1 cellular context compared by ENCODE assay signal in the genomic region with DNA sequence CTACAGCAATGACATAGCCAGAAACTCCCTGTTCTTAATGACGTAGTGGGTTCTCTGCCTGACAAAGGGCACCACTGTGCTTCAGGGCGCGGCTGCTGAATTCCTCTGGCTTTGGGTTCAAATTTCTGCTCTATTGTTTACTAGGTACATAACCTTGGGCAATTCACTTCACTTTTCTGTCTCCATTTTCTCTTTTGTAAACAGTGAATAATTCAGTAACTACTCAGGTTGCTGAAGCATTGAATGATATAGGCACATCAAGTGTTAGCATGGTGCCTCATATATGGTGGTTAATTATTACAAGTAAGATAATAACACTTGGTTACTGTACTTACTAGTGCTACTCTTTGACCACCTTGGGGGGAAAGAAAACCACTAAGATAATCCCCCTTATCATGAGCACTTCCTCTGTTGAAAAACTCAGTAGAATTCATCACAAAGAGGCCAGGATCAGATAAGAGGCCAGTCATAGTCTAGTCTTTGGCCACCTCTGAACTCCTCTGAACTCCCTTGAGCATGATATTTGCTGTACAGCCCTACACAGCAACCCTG.
A peak's percentile ranks its signal among the peaks of the same experiment; 100 is the strongest.
TF ChIP-seq lines count a peak whose summit lies in the region.

No MANE protein-coding gene starts in this region.

TF ChIP-seq in HepG2, 621 proteins besides CTCF, POLR2A, EP300 and RAD21 (continued from another document and continues in another):
- TF ChIP-seq, protein P1, sequence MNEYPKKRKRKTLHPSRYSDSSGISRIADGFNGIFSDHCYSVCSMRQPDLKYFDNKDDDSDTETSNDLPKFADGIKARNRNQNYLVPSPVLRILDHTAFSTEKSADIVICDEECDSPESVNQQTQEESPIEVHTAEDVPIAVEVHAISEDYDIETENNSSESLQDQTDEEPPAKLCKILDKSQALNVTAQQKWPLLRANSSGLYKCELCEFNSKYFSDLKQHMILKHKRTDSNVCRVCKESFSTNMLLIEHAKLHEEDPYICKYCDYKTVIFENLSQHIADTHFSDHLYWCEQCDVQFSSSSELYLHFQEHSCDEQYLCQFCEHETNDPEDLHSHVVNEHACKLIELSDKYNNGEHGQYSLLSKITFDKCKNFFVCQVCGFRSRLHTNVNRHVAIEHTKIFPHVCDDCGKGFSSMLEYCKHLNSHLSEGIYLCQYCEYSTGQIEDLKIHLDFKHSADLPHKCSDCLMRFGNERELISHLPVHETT (CRISPR knock-in tag; conservative IDR thresholded peaks at IDR 0.05): no peak
- no peak for TF ChIP-seq CC2D1A (CRISPR knock-in tag; IDR thresholded peaks at IDR 0.05)
- TF ChIP-seq SRSF9 (IDR thresholded peaks at IDR 0.05; ENCODE audit: borderline replicate concordance, insufficient read depth, low read depth, low read length, poor library complexity, severe bottlenecking): no peak
- no peak for TF ChIP-seq ZNF20 (CRISPR knock-in tag; IDR thresholded peaks at IDR 0.05)
- TF ChIP-seq ZNF225 (CRISPR knock-in tag; IDR thresholded peaks at IDR 0.05): no peak
- TF ChIP-seq NFE2 (CRISPR knock-in tag; IDR thresholded peaks at IDR 0.05): no peak
- TF ChIP-seq RAD51 (IDR thresholded peaks at IDR 0.05; ENCODE audit: borderline replicate concordance): no peak
- TF ChIP-seq NAIF1 (CRISPR knock-in tag; IDR thresholded peaks at IDR 0.05; ENCODE audit: borderline replicate concordance): no peak
- TF ChIP-seq HNRNPK (IDR thresholded peaks at IDR 0.05; ENCODE audit: low read depth, low read length, poor library complexity, severe bottlenecking): no peak
- TF ChIP-seq JARID2 (CRISPR knock-in tag; IDR thresholded peaks at IDR 0.05; ENCODE audit: insufficient replicate concordance): no peak
- no peak for TF ChIP-seq SMAD1 (CRISPR knock-in tag; IDR thresholded peaks at IDR 0.05; ENCODE audit: borderline replicate concordance, low read depth)
- peak; percentile 97 for TF ChIP-seq NCOA2 (CRISPR knock-in tag; IDR thresholded peaks at IDR 0.05)
- TF ChIP-seq KMT2B (CRISPR knock-in tag; IDR thresholded peaks at IDR 0.05): no peak
- TF ChIP-seq KDM5A (IDR thresholded peaks at IDR 0.05; ENCODE audit: borderline replicate concordance, low read length): peak; percentile 30; the same call in 1 of the 2 replicates
- no peak for TF ChIP-seq NFRKB (IDR thresholded peaks at IDR 0.05)
- TF ChIP-seq ZSCAN20 (CRISPR knock-in tag; IDR thresholded peaks at IDR 0.05; ENCODE audit: borderline replicate concordance): no peak
- no peak for TF ChIP-seq ZNF790 (CRISPR knock-in tag; IDR thresholded peaks at IDR 0.05; ENCODE audit: borderline replicate concordance)
- peak; percentile 88 for TF ChIP-seq TEAD3 (CRISPR knock-in tag; optimal IDR thresholded peaks at IDR 0.05; ENCODE audit: borderline replicate concordance)
- TF ChIP-seq ZBTB21 (CRISPR knock-in tag; IDR thresholded peaks at IDR 0.05): peak; percentile 91
- no peak for TF ChIP-seq ZNF552 (CRISPR knock-in tag; IDR thresholded peaks at IDR 0.05; ENCODE audit: borderline replicate concordance)
- no peak for TF ChIP-seq TCF12 (IDR thresholded peaks at IDR 0.05)
- TF ChIP-seq TCF12 (CRISPR knock-in tag; IDR thresholded peaks at IDR 0.05): 0 out of 2 replicates have a peak, but pooled peaks have one; percentile 69
- peak; percentile 13; the same call in 1 of the 2 replicates for TF ChIP-seq ZNF460 (CRISPR knock-in tag; IDR thresholded peaks at IDR 0.05; ENCODE audit: borderline replicate concordance)
- TF ChIP-seq AGO2 (optimal IDR thresholded peaks at IDR 0.05; ENCODE audit: low read depth, low read length): no peak
- TF ChIP-seq, protein P2, sequence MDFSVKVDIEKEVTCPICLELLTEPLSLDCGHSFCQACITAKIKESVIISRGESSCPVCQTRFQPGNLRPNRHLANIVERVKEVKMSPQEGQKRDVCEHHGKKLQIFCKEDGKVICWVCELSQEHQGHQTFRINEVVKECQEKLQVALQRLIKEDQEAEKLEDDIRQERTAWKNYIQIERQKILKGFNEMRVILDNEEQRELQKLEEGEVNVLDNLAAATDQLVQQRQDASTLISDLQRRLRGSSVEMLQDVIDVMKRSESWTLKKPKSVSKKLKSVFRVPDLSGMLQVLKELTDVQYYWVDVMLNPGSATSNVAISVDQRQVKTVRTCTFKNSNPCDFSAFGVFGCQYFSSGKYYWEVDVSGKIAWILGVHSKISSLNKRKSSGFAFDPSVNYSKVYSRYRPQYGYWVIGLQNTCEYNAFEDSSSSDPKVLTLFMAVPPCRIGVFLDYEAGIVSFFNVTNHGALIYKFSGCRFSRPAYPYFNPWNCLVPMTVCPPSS (IDR thresholded peaks at IDR 0.05): no peak
- TF ChIP-seq NPAS2 (CRISPR knock-in tag; IDR thresholded peaks at IDR 0.05; ENCODE audit: borderline replicate concordance): no peak
- peak; percentile 54 for TF ChIP-seq HOXA5 (CRISPR knock-in tag; IDR thresholded peaks at IDR 0.05)
- TF ChIP-seq, protein P3, sequence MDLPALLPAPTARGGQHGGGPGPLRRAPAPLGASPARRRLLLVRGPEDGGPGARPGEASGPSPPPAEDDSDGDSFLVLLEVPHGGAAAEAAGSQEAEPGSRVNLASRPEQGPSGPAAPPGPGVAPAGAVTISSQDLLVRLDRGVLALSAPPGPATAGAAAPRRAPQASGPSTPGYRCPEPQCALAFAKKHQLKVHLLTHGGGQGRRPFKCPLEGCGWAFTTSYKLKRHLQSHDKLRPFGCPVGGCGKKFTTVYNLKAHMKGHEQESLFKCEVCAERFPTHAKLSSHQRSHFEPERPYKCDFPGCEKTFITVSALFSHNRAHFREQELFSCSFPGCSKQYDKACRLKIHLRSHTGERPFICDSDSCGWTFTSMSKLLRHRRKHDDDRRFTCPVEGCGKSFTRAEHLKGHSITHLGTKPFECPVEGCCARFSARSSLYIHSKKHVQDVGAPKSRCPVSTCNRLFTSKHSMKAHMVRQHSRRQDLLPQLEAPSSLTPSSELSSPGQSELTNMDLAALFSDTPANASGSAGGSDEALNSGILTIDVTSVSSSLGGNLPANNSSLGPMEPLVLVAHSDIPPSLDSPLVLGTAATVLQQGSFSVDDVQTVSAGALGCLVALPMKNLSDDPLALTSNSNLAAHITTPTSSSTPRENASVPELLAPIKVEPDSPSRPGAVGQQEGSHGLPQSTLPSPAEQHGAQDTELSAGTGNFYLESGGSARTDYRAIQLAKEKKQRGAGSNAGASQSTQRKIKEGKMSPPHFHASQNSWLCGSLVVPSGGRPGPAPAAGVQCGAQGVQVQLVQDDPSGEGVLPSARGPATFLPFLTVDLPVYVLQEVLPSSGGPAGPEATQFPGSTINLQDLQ (CRISPR knock-in tag; IDR thresholded peaks at IDR 0.05): no peak
- TF ChIP-seq NONO (IDR thresholded peaks at IDR 0.05): no peak
- TF ChIP-seq NONO (CRISPR knock-in tag; conservative IDR thresholded peaks at IDR 0.05): no peak
- TF ChIP-seq CBX5 (CRISPR knock-in tag; IDR thresholded peaks at IDR 0.05; ENCODE audit: borderline replicate concordance): no peak
- peak; percentile 71; the same call in 1 of the 2 replicates for TF ChIP-seq SATB2 (CRISPR knock-in tag; IDR thresholded peaks at IDR 0.05)
- TF ChIP-seq, protein P4, sequence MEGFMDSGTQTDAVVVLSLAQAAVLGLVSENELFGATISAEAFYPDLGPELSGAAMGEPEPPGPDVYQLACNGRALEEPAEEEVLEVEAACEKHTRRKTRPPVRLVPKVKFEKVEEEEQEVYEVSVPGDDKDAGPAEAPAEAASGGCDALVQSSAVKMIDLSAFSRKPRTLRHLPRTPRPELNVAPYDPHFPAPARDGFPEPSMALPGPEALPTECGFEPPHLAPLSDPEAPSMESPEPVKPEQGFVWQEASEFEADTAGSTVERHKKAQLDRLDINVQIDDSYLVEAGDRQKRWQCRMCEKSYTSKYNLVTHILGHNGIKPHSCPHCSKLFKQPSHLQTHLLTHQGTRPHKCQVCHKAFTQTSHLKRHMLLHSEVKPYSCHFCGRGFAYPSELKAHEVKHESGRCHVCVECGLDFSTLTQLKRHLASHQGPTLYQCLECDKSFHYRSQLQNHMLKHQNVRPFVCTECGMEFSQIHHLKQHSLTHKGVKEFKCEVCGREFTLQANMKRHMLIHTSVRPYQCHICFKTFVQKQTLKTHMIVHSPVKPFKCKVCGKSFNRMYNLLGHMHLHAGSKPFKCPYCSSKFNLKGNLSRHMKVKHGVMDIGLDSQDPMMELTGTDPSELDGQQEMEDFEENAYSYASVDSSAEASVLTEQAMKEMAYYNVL (CRISPR knock-in tag; IDR thresholded peaks at IDR 0.05; ENCODE audit: borderline replicate concordance): peak; percentile 91; the same call in 1 of the 2 replicates
- TF ChIP-seq ZNF83 (CRISPR knock-in tag; IDR thresholded peaks at IDR 0.05; ENCODE audit: borderline replicate concordance): no peak
- no peak for TF ChIP-seq ZNF235 (CRISPR knock-in tag; IDR thresholded peaks at IDR 0.05; ENCODE audit: borderline replicate concordance)
- TF ChIP-seq, protein P5, sequence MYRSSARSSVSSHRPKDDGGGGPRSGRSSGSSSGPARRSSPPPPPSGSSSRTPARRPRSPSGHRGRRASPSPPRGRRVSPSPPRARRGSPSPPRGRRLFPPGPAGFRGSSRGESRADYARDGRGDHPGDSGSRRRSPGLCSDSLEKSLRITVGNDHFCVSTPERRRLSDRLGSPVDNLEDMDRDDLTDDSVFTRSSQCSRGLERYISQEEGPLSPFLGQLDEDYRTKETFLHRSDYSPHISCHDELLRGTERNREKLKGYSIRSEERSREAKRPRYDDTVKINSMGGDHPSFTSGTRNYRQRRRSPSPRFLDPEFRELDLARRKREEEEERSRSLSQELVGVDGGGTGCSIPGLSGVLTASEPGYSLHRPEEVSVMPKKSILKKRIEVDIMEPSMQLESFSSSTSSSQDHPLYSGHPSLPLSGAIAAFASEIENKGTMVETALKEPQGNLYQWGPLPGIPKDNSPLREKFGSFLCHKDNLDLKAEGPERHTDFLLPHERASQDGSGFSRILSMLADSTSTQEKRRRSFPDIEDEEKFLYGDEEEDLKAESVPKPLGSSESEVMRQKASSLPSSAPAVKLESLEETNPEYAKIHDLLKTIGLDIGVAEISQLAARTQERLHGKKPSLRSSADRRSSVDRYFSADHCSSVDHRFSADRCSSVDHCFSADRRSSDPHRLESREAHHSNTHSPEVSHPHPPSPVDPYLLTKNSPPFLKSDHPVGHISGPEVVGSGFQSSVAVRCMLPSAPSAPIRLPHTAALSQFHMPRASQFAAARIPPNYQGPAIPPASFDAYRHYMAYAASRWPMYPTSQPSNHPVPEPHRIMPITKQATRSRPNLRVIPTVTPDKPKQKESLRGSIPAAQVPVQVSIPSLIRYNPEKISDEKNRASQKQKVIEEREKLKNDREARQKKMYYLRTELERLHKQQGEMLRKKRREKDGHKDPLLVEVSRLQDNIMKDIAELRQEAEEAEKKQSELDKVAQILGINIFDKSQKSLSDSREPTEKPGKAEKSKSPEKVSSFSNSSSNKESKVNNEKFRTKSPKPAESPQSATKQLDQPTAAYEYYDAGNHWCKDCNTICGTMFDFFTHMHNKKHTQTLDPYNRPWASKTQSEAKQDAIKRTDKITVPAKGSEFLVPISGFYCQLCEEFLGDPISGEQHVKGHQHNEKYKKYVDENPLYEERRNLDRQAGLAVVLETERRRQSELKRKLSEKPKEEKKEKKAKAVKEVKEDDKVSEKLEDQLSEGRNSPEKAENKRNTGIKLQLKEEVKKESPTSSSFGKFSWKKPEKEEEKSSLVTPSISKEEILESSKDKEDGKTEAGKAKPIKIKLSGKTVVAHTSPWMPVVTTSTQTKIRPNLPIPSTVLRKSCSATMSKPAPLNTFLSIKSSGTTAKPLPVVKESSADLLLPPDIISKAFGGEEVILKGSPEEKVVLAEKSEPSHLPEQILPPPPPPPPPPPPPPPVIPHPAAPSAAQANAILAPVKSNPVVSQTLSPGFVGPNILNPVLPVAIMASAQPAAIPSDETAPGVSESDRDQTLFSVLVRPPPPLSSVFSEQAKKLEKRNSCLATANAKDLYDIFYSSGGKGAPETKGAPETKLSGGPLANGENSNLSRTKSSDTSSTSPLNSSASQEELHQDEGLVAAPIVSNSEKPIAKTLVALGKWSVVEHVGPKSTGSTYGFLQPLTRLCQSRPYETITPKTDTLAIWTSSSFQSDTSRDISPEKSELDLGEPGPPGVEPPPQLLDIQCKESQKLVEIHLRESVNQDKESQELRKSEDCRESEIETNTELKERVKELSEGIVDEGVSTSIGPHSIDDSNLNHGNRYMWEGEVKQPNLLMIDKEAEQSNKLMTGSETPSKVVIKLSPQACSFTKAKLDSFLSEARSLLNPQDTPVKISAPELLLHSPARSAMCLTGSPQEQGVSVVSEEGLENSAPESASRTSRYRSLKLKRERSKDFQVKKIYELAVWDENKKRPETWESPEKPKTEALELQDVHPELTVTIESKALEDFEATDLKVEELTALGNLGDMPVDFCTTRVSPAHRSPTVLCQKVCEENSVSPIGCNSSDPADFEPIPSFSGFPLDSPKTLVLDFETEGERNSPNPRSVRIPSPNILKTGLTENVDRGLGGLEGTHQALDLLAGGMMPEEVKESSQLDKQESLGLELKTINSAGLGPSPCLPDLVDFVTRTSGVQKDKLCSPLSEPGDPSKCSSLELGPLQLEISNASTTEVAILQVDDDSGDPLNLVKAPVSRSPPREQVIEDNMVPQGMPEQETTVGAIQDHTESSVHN (CRISPR knock-in tag; IDR thresholded peaks at IDR 0.05): no peak
- TF ChIP-seq ZNF678 (CRISPR knock-in tag; IDR thresholded peaks at IDR 0.05): no peak
- TF ChIP-seq, protein P6, sequence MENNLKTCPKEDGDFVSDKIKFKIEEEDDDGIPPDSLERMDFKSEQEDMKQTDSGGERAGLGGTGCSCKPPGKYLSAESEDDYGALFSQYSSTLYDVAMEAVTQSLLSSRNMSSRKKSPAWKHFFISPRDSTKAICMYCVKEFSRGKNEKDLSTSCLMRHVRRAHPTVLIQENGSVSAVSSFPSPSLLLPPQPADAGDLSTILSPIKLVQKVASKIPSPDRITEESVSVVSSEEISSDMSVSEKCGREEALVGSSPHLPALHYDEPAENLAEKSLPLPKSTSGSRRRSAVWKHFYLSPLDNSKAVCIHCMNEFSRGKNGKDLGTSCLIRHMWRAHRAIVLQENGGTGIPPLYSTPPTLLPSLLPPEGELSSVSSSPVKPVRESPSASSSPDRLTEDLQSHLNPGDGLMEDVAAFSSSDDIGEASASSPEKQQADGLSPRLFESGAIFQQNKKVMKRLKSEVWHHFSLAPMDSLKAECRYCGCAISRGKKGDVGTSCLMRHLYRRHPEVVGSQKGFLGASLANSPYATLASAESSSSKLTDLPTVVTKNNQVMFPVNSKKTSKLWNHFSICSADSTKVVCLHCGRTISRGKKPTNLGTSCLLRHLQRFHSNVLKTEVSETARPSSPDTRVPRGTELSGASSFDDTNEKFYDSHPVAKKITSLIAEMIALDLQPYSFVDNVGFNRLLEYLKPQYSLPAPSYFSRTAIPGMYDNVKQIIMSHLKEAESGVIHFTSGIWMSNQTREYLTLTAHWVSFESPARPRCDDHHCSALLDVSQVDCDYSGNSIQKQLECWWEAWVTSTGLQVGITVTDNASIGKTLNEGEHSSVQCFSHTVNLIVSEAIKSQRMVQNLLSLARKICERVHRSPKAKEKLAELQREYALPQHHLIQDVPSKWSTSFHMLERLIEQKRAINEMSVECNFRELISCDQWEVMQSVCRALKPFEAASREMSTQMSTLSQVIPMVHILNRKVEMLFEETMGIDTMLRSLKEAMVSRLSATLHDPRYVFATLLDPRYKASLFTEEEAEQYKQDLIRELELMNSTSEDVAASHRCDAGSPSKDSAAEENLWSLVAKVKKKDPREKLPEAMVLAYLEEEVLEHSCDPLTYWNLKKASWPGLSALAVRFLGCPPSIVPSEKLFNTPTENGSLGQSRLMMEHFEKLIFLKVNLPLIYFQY (CRISPR knock-in tag; IDR thresholded peaks at IDR 0.05; ENCODE audit: borderline replicate concordance): no peak
- peak; percentile 96 for TF ChIP-seq GATA4 (IDR thresholded peaks at IDR 0.05; ENCODE audit: borderline replicate concordance, low read depth)
- TF ChIP-seq KAT2B (IDR thresholded peaks at IDR 0.05; ENCODE audit: borderline replicate concordance, low read depth, low read length): no peak
- no peak for TF ChIP-seq TAF15 (IDR thresholded peaks at IDR 0.05; ENCODE audit: low read depth, low read length, poor library complexity, severe bottlenecking)
